In the genomic region with DNA sequence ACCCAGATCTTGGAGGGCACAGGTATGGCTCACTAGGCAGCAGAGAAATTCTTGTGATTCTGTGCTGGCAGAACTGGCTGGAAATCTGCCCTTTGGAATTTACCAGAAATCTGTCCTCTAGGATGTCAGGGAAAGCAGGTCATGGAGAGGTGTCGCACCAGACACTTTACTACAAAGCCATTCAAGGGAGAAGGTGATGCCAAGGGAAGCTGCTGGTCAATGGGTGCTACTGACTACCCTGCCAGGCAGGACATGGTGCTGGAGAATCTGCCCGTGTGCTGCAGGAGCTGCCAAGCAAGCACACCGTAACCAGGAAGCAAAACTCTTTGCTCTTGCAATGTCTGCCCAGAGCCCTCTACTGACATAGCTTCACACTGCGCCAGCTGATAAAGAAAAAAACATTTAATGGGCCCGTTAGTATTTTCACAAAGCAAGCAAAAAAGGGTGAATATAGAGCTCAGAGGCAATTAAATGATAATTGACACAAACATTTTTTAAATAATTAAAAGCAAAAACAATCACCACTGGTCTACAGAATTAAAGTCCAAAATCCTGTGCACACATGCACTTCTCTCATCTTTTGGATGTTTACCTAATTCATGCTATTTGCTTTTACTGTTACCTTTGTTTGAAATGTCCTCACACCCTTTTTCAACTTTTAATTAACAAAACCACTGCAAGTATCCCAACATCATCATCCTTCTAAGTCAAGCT, we compare ENCODE assay signal across 1 cellular context.
TF ChIP-seq lines count a peak whose summit lies in the region.

No MANE protein-coding gene starts in this region.

TF ChIP-seq in HepG2, 621 proteins besides CTCF, POLR2A, EP300 and RAD21 (continued from another document):
- TF ChIP-seq ZHX1 (CRISPR knock-in tag; IDR thresholded peaks at IDR 0.05; ENCODE audit: low read depth) = no peak
- TF ChIP-seq ELF1 (CRISPR knock-in tag; IDR thresholded peaks at IDR 0.05) = peak; percentile 66; the same call in 1 of the 2 replicates
- no peak for TF ChIP-seq FOXK2 (IDR thresholded peaks at IDR 0.05)
- no peak for TF ChIP-seq AKAP8 (CRISPR knock-in tag; IDR thresholded peaks at IDR 0.05)
- TF ChIP-seq KLF13 (CRISPR knock-in tag; IDR thresholded peaks at IDR 0.05) = no peak
- no peak for TF ChIP-seq ZSCAN30 (CRISPR knock-in tag; IDR thresholded peaks at IDR 0.05)
TF ChIP-seq in HepG2: peak in this region for 20.
